In the genomic region with DNA sequence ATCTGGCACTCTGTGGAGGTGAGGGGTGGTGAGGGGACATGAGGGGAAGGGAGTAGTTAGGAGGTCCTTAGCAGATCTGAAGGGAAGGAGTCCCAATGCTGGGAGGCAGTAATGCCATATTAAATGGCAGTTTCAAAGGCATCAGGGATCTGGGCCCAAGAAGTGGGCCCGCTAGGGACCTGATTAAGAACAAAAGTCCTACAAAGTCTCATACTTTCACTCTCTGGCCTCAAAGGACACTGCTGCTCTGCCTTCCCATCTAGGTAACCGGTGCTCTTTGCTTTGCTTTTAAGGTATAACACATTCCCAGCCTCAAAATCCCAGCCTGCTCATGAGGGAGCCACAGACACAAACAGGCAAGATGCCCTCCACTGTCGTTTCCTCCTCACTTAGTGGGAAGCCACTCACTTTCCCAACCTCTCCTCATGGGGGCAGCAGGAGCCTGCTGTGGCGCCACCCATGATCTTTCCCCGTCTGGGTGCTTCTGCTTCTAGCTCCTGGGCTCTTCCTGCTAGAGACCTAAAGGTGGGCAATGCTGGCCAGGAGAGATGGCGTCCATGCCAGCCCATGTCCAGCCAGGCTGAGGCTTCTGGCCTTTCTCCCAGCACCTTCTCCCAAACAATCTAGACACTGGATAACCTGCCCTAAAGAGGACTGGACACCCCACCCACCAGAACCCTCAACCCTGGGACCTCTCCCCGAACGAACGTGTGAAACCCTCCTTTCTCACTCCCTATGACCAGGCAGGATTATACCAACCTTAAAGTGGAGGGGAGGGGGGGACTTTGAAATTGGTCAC, we compare ENCODE assay signal across 8 cellular contexts.
A peak's percentile ranks its signal among the peaks of the same experiment; 100 is the strongest.
DNase-seq lines count a peak whose midpoint lies in the region; ATAC-seq, FAIRE-seq and TF ChIP-seq lines count a peak whose summit lies in the region.

No MANE protein-coding gene starts in this region.

- TF ChIP-seq CTCF in MCF 10A (IDR thresholded peaks at IDR 0.05; ENCODE audit: unreplicated experiment): peak; percentile 75
- peak; percentile 88 to 96 (median 93) for TF ChIP-seq CTCF in keratinocyte (optimal IDR thresholded peaks at IDR 0.05 in 1 of 3, IDR thresholded peaks at IDR 0.05 in 1 of 3, conservative IDR thresholded peaks at IDR 0.05 in 1 of 3; ENCODE audit: extremely low read depth in 1 of 3, insufficient read depth in 2 of 3, low read length in 3 of 3)

- no peaks in the 10 kb centered on the region for H3K9me1 ChIP-seq in keratinocyte (ENCODE audit: control insufficient read depth, extremely low read depth, insufficient read depth, low read length)

- peak; percentile 59 for FAIRE-seq in keratinocyte (lab: Jason Lieb, UNC)

- no peaks in the 10 kb centered on the region for H4K20me1 ChIP-seq in keratinocyte (ENCODE audit: control insufficient read depth, extremely low read depth, insufficient read depth, low read length)

- H3K4me3 ChIP-seq in keratinocyte (ENCODE audit: control insufficient read depth in 2 of 3, extremely low read depth in 1 of 3, insufficient read depth in 2 of 3, low read depth in 1 of 3, low read length in 3 of 3): no peak overlapping the region

- H3K27me3 Mint-ChIP-seq in MCF 10A (ENCODE audit: insufficient read depth, unreplicated experiment): no peaks in the 10 kb centered on the region

- no TSS peak for BruUV-seq in MCF 10A (replicated peaks; lab: Mats Ljungman, UMichigan)

- H3K36me3 ChIP-seq in keratinocyte (ENCODE audit: control insufficient read depth in 2 of 2, extremely low read depth in 1 of 2, insufficient read depth in 2 of 2, low read length in 2 of 2): no peaks in the 10 kb centered on the region

- no peak overlapping the region for H3K27ac ChIP-seq in keratinocyte (ENCODE audit: control insufficient read depth, insufficient read depth, low read length)

- H3K27me3 ChIP-seq in keratinocyte (ENCODE audit: control insufficient read depth, extremely low read depth, insufficient read depth, low read length): no peaks in the 10 kb centered on the region

- POLR2A ChIA-PET in MCF 10A (lab: Yijun Ruan, JAX): interaction anchor here (1.0 kb wide), 1 partner anchor 118 kb away, joined by 3 read pairs; no protein-coding TSS in a partner anchor

- H3K4me1 Mint-ChIP-seq in MCF 10A (ENCODE audit: insufficient read depth, unreplicated experiment): no peaks in the 10 kb centered on the region

- dilution Hi-C loops in keratinocyte (cut with MboI; ENCODE audit: extremely low pct_ligation_motif_present, low sequenced_read_pairs): no loop called here

- no peaks in the 10 kb centered on the region for H3K79me2 ChIP-seq in keratinocyte (ENCODE audit: control insufficient read depth, insufficient read depth, low read length)

- intact Hi-C loops in MCF 10A (cut with micrococcal nuclease): loop anchor here (1.0 to 10.0 kb wide), 5 partner anchors 69 to 559 kb away; a partner anchor contains a TSS

- H3K4me2 ChIP-seq in keratinocyte (ENCODE audit: control insufficient read depth, extremely low read depth, insufficient read depth, low read depth, low read length): no peak overlapping the region

- H3K9me3 Mint-ChIP-seq in MCF 10A (ENCODE audit: unreplicated experiment): no peaks in the 10 kb centered on the region

- no peak overlapping the region for H3K27ac Mint-ChIP-seq in MCF 10A (ENCODE audit: low read depth, unreplicated experiment)

- H3K4me3 Mint-ChIP-seq in MCF 10A (ENCODE audit: unreplicated experiment): no peak overlapping the region

- ATAC-seq in GM21723 (IDR thresholded peaks at IDR 0.05; ENCODE audit: unreplicated experiment): peak; percentile 85

- H3K36me3 Mint-ChIP-seq in MCF 10A (ENCODE audit: insufficient read depth, unreplicated experiment): no peaks in the 10 kb centered on the region

- no peak overlapping the region for H3K9ac ChIP-seq in keratinocyte (ENCODE audit: control insufficient read depth, extremely low read depth, insufficient read depth, low read length)

- H3K4me1 ChIP-seq in keratinocyte (ENCODE audit: control insufficient read depth, extremely low read depth, insufficient read depth, low read length): no peaks in the 10 kb centered on the region

- CTCF ChIA-PET in MCF 10A (lab: Yijun Ruan, JAX): interaction anchor here (0.6 to 12.3 kb wide), 17 partner anchors 9 to 408 kb away, joined by 3 to 111 read pairs (median 4); no protein-coding TSS in a partner anchor

- H3K9me3 ChIP-seq in keratinocyte (ENCODE audit: control insufficient read depth, low read depth, low read length): no peaks in the 10 kb centered on the region

- peak; percentile 39 for DNase-seq in activated T-cell treated with anti-CD3 and anti-CD28 coated beads for 24 hours (ENCODE audit: low read depth)
- DNase-seq in activated T-cell treated with anti-CD3 and anti-CD28 coated beads, Interleukin-2, amount 50 U/mL, for 1 hour: no peak
- peak; percentile 32 for DNase-seq in HuH-7.5 (ENCODE audit: low spot score)
- DNase-seq in RPMI7951 (ENCODE audit: low read depth): peak; percentile 29
- DNase-seq in MCF 10A (ENCODE audit: unreplicated experiment): peak; percentile 76
- DNase-seq in keratinocyte (ENCODE audit: low read depth, low spot score): peak; percentile 30
- DNase-seq in stimulated activated CD4-positive, alpha-beta T cell treated with anti-CD3 and anti-CD28 coated beads, Interleukin-4, amount 100 ng/mL, for 1 hour: peak; percentile 27

- peak overlapping the region; percentile 51 for H2AFZ ChIP-seq in keratinocyte (ENCODE audit: control insufficient read depth, low read length)
